ENCODE assay signal across 19 cellular contexts in genomic region chr2:28470759-28471158, GRCh38. TPM values are rescaled to one million over a fixed set of nuclear protein-coding genes. Genes with fewer than 3 reads are reported as not detected.
A peak's percentile ranks its signal among the peaks of the same experiment; 100 is the strongest.
DNase-seq lines count a peak whose midpoint lies in the region; ATAC-seq and TF ChIP-seq lines count a peak whose summit lies in the region.
"Had no signal": no experiment of that assay in that cellular context is flagged by ENCODE, and none has a peak within 500 bp of the region (broad histone marks: within the 10 kb centered on the region; RNA-seq: fewer than 3 reads in every experiment).

No MANE protein-coding gene starts in this region.

- H3K4me3 Mint-ChIP-seq in Caco-2 (ENCODE audit: unreplicated experiment) (no peak overlapping the region), T-helper 17 cell (no peak overlapping the region)
- H3K4me3 Mint-ChIP-seq in stimulated activated naive CD8-positive, alpha-beta T cell treated with anti-CD3 and anti-CD28 coated beads, Interleukin-15, amount 100 ng/mL, for 72 hours, result no peak overlapping the region
- H3K4me3 Mint-ChIP-seq: central memory CD8-positive, alpha-beta T cell; naive thymus-derived CD4-positive, alpha-beta T cell had no signal

- intact Hi-C loops in Caco-2 (cut with micrococcal nuclease; ENCODE audit: unreplicated experiment) (loop anchor here (2.0 kb wide), 1 partner anchor 38 kb away; no protein-coding TSS in a partner anchor), left colon (cut with DNase I, micrococcal nuclease) (no loop called here)

- peaks cover 10% of the 10 kb centered on the region for H3K9me3 Mint-ChIP-seq in Caco-2 (ENCODE audit: unreplicated experiment)
- H3K9me3 Mint-ChIP-seq in stimulated activated naive CD8-positive, alpha-beta T cell treated with anti-CD3 and anti-CD28 coated beads, Interleukin-15, amount 100 ng/mL, for 72 hours, result no peaks in the 10 kb centered on the region
- H3K9me3 Mint-ChIP-seq: activated T-cell treated with anti-CD3 and anti-CD28 coated beads, Interleukin-2, amount 50 U/mL, for 4 hours; central memory CD8-positive, alpha-beta T cell had no signal

- H3K4me1 Mint-ChIP-seq in Caco-2 (ENCODE audit: low read depth, unreplicated experiment) (peaks cover 22% of the 10 kb centered on the region), T-helper 17 cell (peaks cover 18% of the 10 kb centered on the region)
- H3K4me1 Mint-ChIP-seq in stimulated activated naive CD8-positive, alpha-beta T cell treated with anti-CD3 and anti-CD28 coated beads, Interleukin-15, amount 100 ng/mL, for 72 hours, result peaks cover 41% of the 10 kb centered on the region

- POLR2A ChIA-PET in Caco-2 (lab: Charles Lee), result no interaction called here

- H3K27me3 ChIP-seq in Caco-2 (replicated peaks; ENCODE audit: control insufficient read depth, insufficient read depth, low read length) (no peaks in the 10 kb centered on the region), HL-60 (ENCODE audit: insufficient read depth, poor library complexity, severe bottlenecking) (no peaks in the 10 kb centered on the region)
- H3K27me3 ChIP-seq: heart right ventricle, suprapubic skin had no signal

- CTCF ChIA-PET in Caco-2 (lab: Charles Lee), result no interaction called here

- H3K36me3 Mint-ChIP-seq in Caco-2 (ENCODE audit: insufficient read depth, unreplicated experiment) (no peaks in the 10 kb centered on the region), T-helper 17 cell (ENCODE audit: low read depth) (peaks cover 5% of the 10 kb centered on the region)
- H3K36me3 Mint-ChIP-seq: naive thymus-derived CD4-positive, alpha-beta T cell had no signal

- H3K27me3 Mint-ChIP-seq in Caco-2 (ENCODE audit: insufficient read depth, unreplicated experiment), result no peaks in the 10 kb centered on the region
- no peaks in the 10 kb centered on the region for H3K27me3 Mint-ChIP-seq in T-helper 17 cell
- peaks cover 20% of the 10 kb centered on the region for H3K27me3 Mint-ChIP-seq in stimulated activated naive CD8-positive, alpha-beta T cell treated with anti-CD3 and anti-CD28 coated beads, Interleukin-15, amount 100 ng/mL, for 72 hours

- peaks cover 21% of the 10 kb centered on the region for H3K4me1 ChIP-seq in Caco-2

- no peaks in the 10 kb centered on the region for H3K36me3 ChIP-seq in Caco-2 (ENCODE audit: control insufficient read depth, insufficient read depth, low read length)
- H3K36me3 ChIP-seq: heart right ventricle, suprapubic skin, WERI-Rb-1 had no signal

- H3K4me3 ChIP-seq in Caco-2 (ENCODE audit: low read depth, low read length) (no peak overlapping the region), HL-60 (replicated peaks; ENCODE audit: insufficient read depth, low read length) (no peak overlapping the region)
- H3K4me3 ChIP-seq: heart right ventricle, suprapubic skin had no signal

- peak overlapping the region; percentile 66 for H3K27ac ChIP-seq in HL-60 (replicated peaks)
- H3K27ac ChIP-seq: suprapubic skin, WERI-Rb-1 had no signal

- TF ChIP-seq CTCF in Caco-2 (IDR thresholded peaks at IDR 0.05; ENCODE audit: insufficient read depth in 1 of 2, low read depth in 1 of 2, low read length in 1 of 2, severe bottlenecking in 1 of 2, unreplicated experiment in 1 of 2) (no peak), HL-60 (IDR thresholded peaks at IDR 0.05; ENCODE audit: insufficient read depth, low read length) (no peak)

- H3K9me3 ChIP-seq in Caco-2, result no peaks in the 10 kb centered on the region
- no peaks in the 10 kb centered on the region for H3K9me3 ChIP-seq in T-helper 17 cell (ENCODE audit: control insufficient read depth, low read length, poor library complexity, severe bottlenecking)
- H3K9me3 ChIP-seq: suprapubic skin had no signal

- no peak for ATAC-seq in T-helper 17 cell
- peak; percentile 79 for ATAC-seq in left colon
- ATAC-seq in stimulated activated naive CD8-positive, alpha-beta T cell treated with anti-CD3 and anti-CD28 coated beads, Interleukin-15, amount 100 ng/mL, for 72 hours, result no peak
- ATAC-seq in GM21786 (IDR thresholded peaks at IDR 0.05; ENCODE audit: unreplicated experiment), result no peak
- ATAC-seq: activated T-cell treated with anti-CD3 and anti-CD28 coated beads, Interleukin-2, amount 50 U/mL, for 4 hours; naive thymus-derived CD4-positive, alpha-beta T cell had no signal

- H3K27ac Mint-ChIP-seq in Caco-2 (ENCODE audit: unreplicated experiment) (peak overlapping the region; percentile 10), T-helper 17 cell (peak overlapping the region; percentile 56)
- peak overlapping the region in 1 of 2 donors; percentile 50 for H3K27ac Mint-ChIP-seq in stimulated activated naive CD8-positive, alpha-beta T cell treated with anti-CD3 and anti-CD28 coated beads, Interleukin-15, amount 100 ng/mL, for 72 hours

- DNase-seq in Caco-2 (peak in 1 of 2 experiments; percentile 62), HL-60 (ENCODE audit: low read depth in 1 of 2, low spot score in 1 of 2) (no peak), T-helper 17 cell (no peak), left colon (peak in 1 of 2 donors; percentile 32), SKM-1 treated with dmso at 0.1 percent for 144 hours (lab: John Stamatoyannopoulos, UW; ENCODE audit: unreplicated experiment) (no peak)
- no peak for DNase-seq in stimulated activated naive CD8-positive, alpha-beta T cell treated with anti-CD3 and anti-CD28 coated beads, Interleukin-15, amount 100 ng/mL, for 72 hours
- DNase-seq: activated CD4-positive, alpha-beta T cell treated with anti-CD3 and anti-CD28 coated beads, Interleukin-2, amount 50 U/mL, for 4 hours; activated T-cell treated with anti-CD3 and anti-CD28 coated beads, Interleukin-2, amount 50 U/mL, for 4 hours; effector CD8-positive, alpha-beta T cell; heart right ventricle; Kasumi-1; naive thymus-derived CD4-positive, alpha-beta T cell; NCI-H1436; Right ventricle myocardium superior; stimulated activated CD4-positive, alpha-beta T cell treated with anti-CD3 and anti-CD28 coated beads, Interleukin-2, amount 100 ng/mL, for 48 hours; WERI-Rb-1 had no signal

- BruUV-seq in Caco-2 (replicated peaks; lab: Mats Ljungman, UMichigan), result no TSS peak

RNA-seq across cellular contexts. Expression of gene PLB1, which starts 25.1 kb away (rescaled TPM):
- total RNA-seq in Caco-2 (2022), result 2.4 and 2.8 TPM in 2 replicates
- 1 to 10 TPM; 2.2 to 2.7 TPM for total RNA-seq in T-helper 17 cell
- total RNA-seq in left colon, result 1 to 10 TPM in 1 of 2 donors, under 1 TPM in 1; 0.98 to 4.2 TPM
